Comparison of ENCODE assay signal across 15 cellular contexts in genomic region chr12:105348561-105348960, GRCh38.
"Had no signal": no experiment of that assay in that cellular context is flagged by ENCODE, and none has a peak within 500 bp of the region (broad histone marks: within the 10 kb centered on the region; RNA-seq: fewer than 3 reads in every experiment).

No MANE protein-coding gene starts in this region.

- H3K27me3 ChIP-seq: left lung, ovary, upper lobe of right lung had no signal

- H3K9me3 ChIP-seq: left lung, ovary, upper lobe of right lung had no signal

- H3K27ac Mint-ChIP-seq: activated B cell treated with CpG ODN at 0.5 μM for 24 hours; activated CD8-positive, alpha-beta T cell treated with anti-CD3 and anti-CD28 coated beads, Interleukin-2, amount 10 ng/mL, durations not matched to agents 7 days and 5 days; activated naive CD8-positive, alpha-beta T cell; naive thymus-derived CD8-positive, alpha-beta T cell; T-helper 17 cell had no signal

- H3K9me3 Mint-ChIP-seq: naive thymus-derived CD8-positive, alpha-beta T cell had no signal

- H3K27me3 Mint-ChIP-seq: activated B cell treated with CpG ODN at 0.5 μM for 24 hours; activated naive CD8-positive, alpha-beta T cell; naive thymus-derived CD8-positive, alpha-beta T cell; stimulated activated naive CD8-positive, alpha-beta T cell treated with anti-CD3 and anti-CD28 coated beads, Interleukin-15, amount 100 ng/mL, for 72 hours; T-helper 17 cell had no signal

- H3K4me3 Mint-ChIP-seq: activated B cell treated with CpG ODN at 0.5 μM for 24 hours; activated CD8-positive, alpha-beta T cell treated with anti-CD3 and anti-CD28 coated beads, Interleukin-2, amount 10 ng/mL, durations not matched to agents 7 days and 5 days; activated naive CD8-positive, alpha-beta T cell; naive thymus-derived CD8-positive, alpha-beta T cell; stimulated activated naive CD8-positive, alpha-beta T cell treated with anti-CD3 and anti-CD28 coated beads, Interleukin-15, amount 100 ng/mL, for 72 hours; T-helper 17 cell had no signal

- DNase-seq: activated B cell treated with CpG ODN at 0.5 μM for 24 hours; activated CD4-positive, alpha-beta T cell treated with anti-CD3 and anti-CD28 coated beads for 48 hours; activated CD8-positive, alpha-beta memory T cell treated with anti-CD3 and anti-CD28 coated beads, Interleukin-2, amount 50 U/mL, for 4 hours; activated CD8-positive, alpha-beta T cell treated with anti-CD3 and anti-CD28 coated beads, Interleukin-2, amount 10 ng/mL, durations not matched to agents 7 days and 5 days; activated gamma-delta T cell; activated T-cell treated with anti-CD3 and anti-CD28 coated beads, Interleukin-2, amount 50 U/mL, for 48 hours; hippocampal formation; kidney; left lung; naive thymus-derived CD8-positive, alpha-beta T cell; ovary; stimulated activated naive CD8-positive, alpha-beta T cell treated with anti-CD3 and anti-CD28 coated beads, Interleukin-15, amount 100 ng/mL, for 72 hours; T-helper 17 cell; upper lobe of right lung had no signal

- H3K36me3 ChIP-seq: left lung, ovary, upper lobe of right lung had no signal

- H3K27ac ChIP-seq: left lung, ovary, upper lobe of right lung had no signal

- H3K4me3 ChIP-seq: left lung, ovary, upper lobe of right lung had no signal

- H3K4me1 ChIP-seq: upper lobe of right lung had no signal
